In the genomic region with DNA sequence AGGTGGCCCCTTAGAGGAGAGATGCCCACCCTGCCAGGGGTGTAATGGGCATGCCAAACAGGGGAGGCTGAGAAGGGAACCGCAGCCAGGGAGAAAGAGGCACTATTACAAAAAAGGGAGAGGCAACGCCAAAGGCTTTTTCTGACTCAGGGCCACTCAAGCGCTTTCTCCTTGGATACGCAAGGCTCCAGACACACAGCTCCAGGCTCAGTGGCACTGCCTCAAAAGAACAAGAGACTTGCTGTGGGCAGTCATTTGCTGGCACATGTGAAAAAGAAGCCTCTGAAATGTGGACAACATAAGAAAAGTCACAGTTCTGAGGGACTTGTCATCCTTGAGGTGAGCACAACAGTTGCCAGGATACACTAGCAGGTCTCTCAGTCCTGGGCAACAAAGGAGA, we compare ENCODE assay signal across 29 cellular contexts.
DNase-seq lines count a peak whose midpoint lies in the region; ATAC-seq, FAIRE-seq and TF ChIP-seq lines count a peak whose summit lies in the region.
"Had no signal": no experiment of that assay in that cellular context is flagged by ENCODE, and none has a peak within 500 bp of the region (broad histone marks: within the 10 kb centered on the region; RNA-seq: fewer than 3 reads in every experiment).

No MANE protein-coding gene starts in this region.

- peaks cover 18% of the 10 kb centered on the region for H3K4me1 Mint-ChIP-seq in astrocyte (ENCODE audit: low read depth, unreplicated experiment)
- H3K4me1 Mint-ChIP-seq in stimulated activated effector memory CD8-positive, alpha-beta T cell treated with anti-CD3 and anti-CD28 coated beads, Interleukin-12 subunit alpha, Interleukin-12 subunit beta, amount 100 ng/mL, for 72 hours: no peaks in the 10 kb centered on the region
- H3K4me1 Mint-ChIP-seq: activated CD4-positive, alpha-beta T cell treated with anti-CD3 and anti-CD28 coated beads for 36 hours; activated naive CD8-positive, alpha-beta T cell treated with anti-CD3 and anti-CD28 coated beads, Interleukin-2, amount 10 ng/mL, durations not matched to agents 7 days and 5 days; nephron; stimulated activated naive B cell treated with anti-CD40 and anti-IgM and Interleukin-4, amounts not matched to agents 10 μg/mL and 1 μg/mL and 100 μg/mL, for 72 hours had no signal

- H3K4me1 ChIP-seq in HUES64 (ENCODE audit: insufficient read depth, low read length) (peaks cover 38% of the 10 kb centered on the region), astrocyte (ENCODE audit: insufficient read depth, low read length) (peaks cover 21% of the 10 kb centered on the region)

- H3K36me3 Mint-ChIP-seq in astrocyte (ENCODE audit: low read depth, unreplicated experiment): peaks cover 5% of the 10 kb centered on the region
- no peaks in the 10 kb centered on the region for H3K36me3 Mint-ChIP-seq in stimulated activated effector memory CD8-positive, alpha-beta T cell treated with anti-CD3 and anti-CD28 coated beads, Interleukin-12 subunit alpha, Interleukin-12 subunit beta, amount 100 ng/mL, for 72 hours
- H3K36me3 Mint-ChIP-seq: activated naive CD8-positive, alpha-beta T cell treated with anti-CD3 and anti-CD28 coated beads, Interleukin-2, amount 10 ng/mL, durations not matched to agents 7 days and 5 days; CD8-positive, alpha-beta T cell; stimulated activated naive B cell treated with anti-CD40 and anti-IgM and Interleukin-4, amounts not matched to agents 10 μg/mL and 1 μg/mL and 100 μg/mL, for 72 hours had no signal

- peak overlapping the region; percentile 62 for H2AFZ ChIP-seq in astrocyte (ENCODE audit: low read depth, low read length)

- no peaks in the 10 kb centered on the region for H3K27me3 Mint-ChIP-seq in astrocyte (ENCODE audit: low read depth, unreplicated experiment)

- ATAC-seq in stimulated activated effector memory CD8-positive, alpha-beta T cell treated with anti-CD3 and anti-CD28 coated beads, Interleukin-12 subunit alpha, Interleukin-12 subunit beta, amount 100 ng/mL, for 72 hours: no peak
- ATAC-seq: activated CD4-positive, alpha-beta T cell treated with anti-CD3 and anti-CD28 coated beads for 36 hours; CD8-positive, alpha-beta T cell; HCT116; mucosa of descending colon; sciatic nerve; stimulated activated naive B cell treated with anti-CD40 and anti-IgM and Interleukin-4, amounts not matched to agents 10 μg/mL and 1 μg/mL and 100 μg/mL, for 72 hours had no signal

- FAIRE-seq in astrocyte (lab: Jason Lieb, UNC): no peak
- FAIRE-seq: kidney had no signal

- DNase-seq in astrocyte (ENCODE audit: low read depth) (peak; percentile 23), medulla oblongata (ENCODE audit: extremely low spot score) (peak; percentile 70), superior temporal gyrus (ENCODE audit: extremely low spot score) (peak; percentile 51), NCI-H1436 treated with DMSO at 0.1 percent for 48 hours (lab: John Stamatoyannopoulos, UW) (no peak), NK-92 (lab: John Stamatoyannopoulos, UW; ENCODE audit: unreplicated experiment) (no peak)
- DNase-seq in activated CD8-positive, alpha-beta memory T cell treated with anti-CD3 and anti-CD28 coated beads, Interleukin-2, amount 50 U/mL, for 4 hours: no peak
- no peak for DNase-seq in stimulated activated effector memory CD8-positive, alpha-beta T cell treated with anti-CD3 and anti-CD28 coated beads, Interleukin-12 subunit alpha, Interleukin-12 subunit beta, amount 100 ng/mL, for 72 hours (ENCODE audit: low spot score in 2 of 2)
- DNase-seq: activated CD4-positive, alpha-beta T cell treated with anti-CD3 and anti-CD28 coated beads for 36 hours; activated CD8-positive, alpha-beta memory T cell treated with anti-CD3 and anti-CD28 coated beads for 24 hours; activated gamma-delta T cell; activated naive CD8-positive, alpha-beta T cell treated with anti-CD3 and anti-CD28 coated beads, Interleukin-2, amount 10 ng/mL, durations not matched to agents 7 days and 5 days; activated T-cell treated with anti-CD3 and anti-CD28 coated beads, Interleukin-2, amount 50 U/mL, for 24 hours; CD8-positive, alpha-beta T cell; cerebellar nuclear complex; KBM-7; kidney; mucosa of descending colon; NCI-H2107; SK-N-SH; stimulated activated CD4-positive, alpha-beta T cell treated with anti-CD3 and anti-CD28 coated beads, Interleukin-4, amount 100 ng/mL, for 4 hours; stimulated activated naive B cell treated with anti-CD40 and anti-IgM and Interleukin-4, amounts not matched to agents 10 μg/mL and 1 μg/mL and 100 μg/mL, for 72 hours had no signal

- 75% methylated on average over 4 of the region's 4 CpGs for WGBS in HUES64

- H3K27me3 ChIP-seq in HUES64 (ENCODE audit: insufficient read depth, low read length) (no peaks in the 10 kb centered on the region), astrocyte (ENCODE audit: insufficient read depth, low read length) (no peaks in the 10 kb centered on the region)
- H3K27me3 ChIP-seq: thyroid gland had no signal

- H3K9me3 Mint-ChIP-seq in astrocyte (ENCODE audit: unreplicated experiment): no peaks in the 10 kb centered on the region
- H3K9me3 Mint-ChIP-seq in stimulated activated effector memory CD8-positive, alpha-beta T cell treated with anti-CD3 and anti-CD28 coated beads, Interleukin-12 subunit alpha, Interleukin-12 subunit beta, amount 100 ng/mL, for 72 hours: no peaks in the 10 kb centered on the region
- H3K9me3 Mint-ChIP-seq: activated naive CD8-positive, alpha-beta T cell treated with anti-CD3 and anti-CD28 coated beads, Interleukin-2, amount 10 ng/mL, durations not matched to agents 7 days and 5 days; activated T-cell treated with anti-CD3 and anti-CD28 coated beads, Interleukin-2, amount 50 U/mL, for 24 hours; CD8-positive, alpha-beta T cell; stimulated activated naive B cell treated with anti-CD40 and anti-IgM and Interleukin-4, amounts not matched to agents 10 μg/mL and 1 μg/mL and 100 μg/mL, for 72 hours; T-helper 1 cell treated with Interleukin-12 subunit alpha and Interleukin-12 subunit beta and Interleukin-4 antibody, amounts not matched to agents 30 μg/mL and 1 μg/mL, for 36 hours had no signal

- peak overlapping the region; percentile 41 for H3K27ac Mint-ChIP-seq in astrocyte (ENCODE audit: unreplicated experiment)
- no peak overlapping the region for H3K27ac Mint-ChIP-seq in stimulated activated effector memory CD8-positive, alpha-beta T cell treated with anti-CD3 and anti-CD28 coated beads, Interleukin-12 subunit alpha, Interleukin-12 subunit beta, amount 100 ng/mL, for 72 hours
- H3K27ac Mint-ChIP-seq: activated CD4-positive, alpha-beta T cell treated with anti-CD3 and anti-CD28 coated beads for 36 hours; activated naive CD8-positive, alpha-beta T cell treated with anti-CD3 and anti-CD28 coated beads, Interleukin-2, amount 10 ng/mL, durations not matched to agents 7 days and 5 days; activated T-cell treated with anti-CD3 and anti-CD28 coated beads, Interleukin-2, amount 50 U/mL, for 24 hours; CD8-positive, alpha-beta T cell; nephron; progenitor cell of endocrine pancreas; stimulated activated naive B cell treated with anti-CD40 and anti-IgM and Interleukin-4, amounts not matched to agents 10 μg/mL and 1 μg/mL and 100 μg/mL, for 72 hours; T-helper 1 cell treated with Interleukin-12 subunit alpha and Interleukin-12 subunit beta and Interleukin-4 antibody, amounts not matched to agents 30 μg/mL and 1 μg/mL, for 36 hours had no signal

- H3K9ac ChIP-seq in HUES64 (ENCODE audit: low read depth, low read length) (no peak overlapping the region), astrocyte (ENCODE audit: low read length) (peak overlapping the region; percentile 54)
- H3K9ac ChIP-seq: SK-N-SH had no signal

- H3K4me2 ChIP-seq in astrocyte (ENCODE audit: low read length): peak overlapping the region; percentile 81
- H3K4me2 ChIP-seq: SK-N-SH had no signal

- TF ChIP-seq CTCF in astrocyte (IDR thresholded peaks at IDR 0.05; ENCODE audit: insufficient read depth, low read depth, low read length): no peak

- no peak overlapping the region for H3K4me3 Mint-ChIP-seq in astrocyte (ENCODE audit: unreplicated experiment)
- H3K4me3 Mint-ChIP-seq in stimulated activated effector memory CD8-positive, alpha-beta T cell treated with anti-CD3 and anti-CD28 coated beads, Interleukin-12 subunit alpha, Interleukin-12 subunit beta, amount 100 ng/mL, for 72 hours: no peak overlapping the region
- H3K4me3 Mint-ChIP-seq: activated CD4-positive, alpha-beta T cell treated with anti-CD3 and anti-CD28 coated beads for 36 hours; activated naive CD8-positive, alpha-beta T cell treated with anti-CD3 and anti-CD28 coated beads, Interleukin-2, amount 10 ng/mL, durations not matched to agents 7 days and 5 days; activated T-cell treated with anti-CD3 and anti-CD28 coated beads, Interleukin-2, amount 50 U/mL, for 24 hours; CD8-positive, alpha-beta T cell; nephron; stimulated activated naive B cell treated with anti-CD40 and anti-IgM and Interleukin-4, amounts not matched to agents 10 μg/mL and 1 μg/mL and 100 μg/mL, for 72 hours; T-helper 1 cell treated with Interleukin-12 subunit alpha and Interleukin-12 subunit beta and Interleukin-4 antibody, amounts not matched to agents 30 μg/mL and 1 μg/mL, for 36 hours had no signal

- H3K79me2 ChIP-seq in astrocyte (ENCODE audit: insufficient read depth, low read length): no peaks in the 10 kb centered on the region

- H3K36me3 ChIP-seq in HUES64 (ENCODE audit: insufficient read depth, low read length) (no peaks in the 10 kb centered on the region), astrocyte (ENCODE audit: insufficient read depth, low read length) (no peaks in the 10 kb centered on the region)
- H3K36me3 ChIP-seq: thyroid gland had no signal

- no peak overlapping the region for H3K4me3 ChIP-seq in HUES64 (ENCODE audit: low read length)
- H3K4me3 ChIP-seq in astrocyte (ENCODE audit: insufficient read depth, low read depth, low read length): no peak overlapping the region
- H3K4me3 ChIP-seq: mucosa of descending colon, thyroid gland had no signal

- no peaks in the 10 kb centered on the region for H3K9me3 ChIP-seq in HUES64 (ENCODE audit: insufficient read depth, low read depth, low read length)
- no peaks in the 10 kb centered on the region for H3K9me3 ChIP-seq in astrocyte (ENCODE audit: insufficient read depth, low read depth, low read length)
- H3K9me3 ChIP-seq: mucosa of descending colon, SK-N-SH, thyroid gland had no signal

- peak overlapping the region; percentile 41; the same call in 1 of the 2 replicates for H3K27ac ChIP-seq in HUES64 (ENCODE audit: low read depth, low read length)
- H3K27ac ChIP-seq in astrocyte (ENCODE audit: low read depth, low read length): peak overlapping the region; percentile 66
- H3K27ac ChIP-seq: RWPE1 had no signal

- H4K20me1 ChIP-seq in astrocyte (ENCODE audit: insufficient read depth, low read length): no peaks in the 10 kb centered on the region

Comparison
In these comparisons a context has a peak if more than half of its experiments do, and no peak if none do; other contexts are left out.
1. DNase-seq: peak in astrocyte (single experiment), medulla oblongata (single experiment) and superior temporal gyrus (single experiment); none in activated CD8-positive, alpha-beta memory T cell treated with anti-CD3 and anti-CD28 coated beads, Interleukin-2, amount 50 U/mL, for 4 hours (single experiment), NCI-H1436 treated with DMSO at 0.1 percent for 48 hours (single experiment), NK-92 (single experiment) and stimulated activated effector memory CD8-positive, alpha-beta T cell treated with anti-CD3 and anti-CD28 coated beads, Interleukin-12 subunit alpha, Interleukin-12 subunit beta, amount 100 ng/mL, for 72 hours (0 of 2).